ENCODE assay signal across 21 cellular contexts in the genomic region with DNA sequence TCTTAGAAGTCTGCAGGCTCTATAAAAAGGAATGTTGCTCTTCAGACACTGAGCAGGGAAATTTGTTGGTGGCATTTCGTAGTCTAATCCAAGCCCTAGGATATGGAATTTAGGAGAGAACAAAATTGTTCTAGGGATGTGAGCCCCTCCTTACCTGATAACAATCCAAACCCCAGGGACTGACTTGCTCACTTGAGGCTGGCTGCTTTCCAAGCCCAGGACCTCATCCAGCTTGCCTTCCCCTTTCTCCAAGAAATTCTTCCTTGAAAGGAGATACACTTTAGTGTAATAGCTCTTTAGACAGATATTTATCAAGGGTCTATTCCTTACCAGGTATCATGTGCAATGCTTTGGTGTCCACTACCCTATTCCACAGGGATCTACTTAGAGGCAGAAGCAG.
DNase-seq lines count a peak whose midpoint lies in the region; ATAC-seq, FAIRE-seq and TF ChIP-seq lines count a peak whose summit lies in the region.
"Had no signal": no experiment of that assay in that cellular context is flagged by ENCODE, and none has a peak within 500 bp of the region (broad histone marks: within the 10 kb centered on the region; RNA-seq: fewer than 3 reads in every experiment).

No MANE protein-coding gene starts in this region.

- H3K4me3 ChIP-seq in IMR-90 (ENCODE audit: insufficient read depth, low read depth, low read length) (no peak overlapping the region), testis (no peak overlapping the region)

- H4K8ac ChIP-seq in IMR-90 (ENCODE audit: low read depth in 2 of 2, low read length in 2 of 2), result no peak overlapping the region

- intact Hi-C loops in IMR-90 (cut with micrococcal nuclease) (no loop called here), testis (cut with DNase I; ENCODE audit: low total_unique reads) (no loop called here)

- DNase-seq in IMR-90 (no peak), NCI-H2171 treated with DMSO at 0.1 percent for 48 hours (lab: John Stamatoyannopoulos, UW) (peak; percentile 54), testis (peak; percentile 15), H54 (ENCODE audit: insufficient read length, low spot score) (no peak), amygdala (lab: John Stamatoyannopoulos, UW) (no peak)
- no peak for DNase-seq in activated CD4-positive, alpha-beta T cell treated with anti-CD3 and anti-CD28 coated beads for 1 hour
- DNase-seq: Calu3; CD4-positive, alpha-beta T cell; DMS153; DMS79 treated with DMSO at 0.1 percent for 48 hours; EL; HFFc6 had no signal

- H2AK9ac ChIP-seq in IMR-90 (replicated peaks; ENCODE audit: low read depth, low read length, poor library complexity), result no peak overlapping the region

- H2AFZ ChIP-seq in IMR-90 (replicated peaks; ENCODE audit: low read length, poor library complexity), result no peak overlapping the region

- no peaks in the 10 kb centered on the region for H3K27me3 ChIP-seq in IMR-90 (ENCODE audit: control insufficient read depth, insufficient read depth, low read length)
- H3K27me3 ChIP-seq in testis, result no peaks in the 10 kb centered on the region

- TF ChIP-seq POLR2A in IMR-90 (IDR thresholded peaks at IDR 0.05; ENCODE audit: low read depth, low read length) (no peak), testis (IDR thresholded peaks at IDR 0.05) (no peak), H54 (IDR thresholded peaks at IDR 0.05; ENCODE audit: low read depth, low read length) (no peak)

- H3K36me3 Mint-ChIP-seq in nephron (ENCODE audit: low read depth), result no peaks in the 10 kb centered on the region

- no peak overlapping the region for H3K4me3 Mint-ChIP-seq in nephron
- H3K4me3 Mint-ChIP-seq: B cell; CD4-positive, alpha-beta T cell had no signal

- CTCF ChIA-PET in IMR-90 (lab: Yijun Ruan, JAX), result no interaction called here

- in situ Hi-C loops in IMR-90 (cut with MboI; ENCODE audit: low sequenced_read_pairs), result no loop called here

- H3K9me3 ChIP-seq in IMR-90 (ENCODE audit: control insufficient read depth, insufficient read depth, low read length) (no peaks in the 10 kb centered on the region), testis (no peaks in the 10 kb centered on the region)

- no peak overlapping the region for H3K4ac ChIP-seq in IMR-90 (ENCODE audit: low read depth, low read length)

- H2BK20ac ChIP-seq in IMR-90 (ENCODE audit: low read depth, low read length), result no peak overlapping the region

- no peak overlapping the region for H3K9ac ChIP-seq in IMR-90 (ENCODE audit: low read depth, low read length)

- TF ChIP-seq CTCF in IMR-90 (conservative IDR thresholded peaks at IDR 0.05; ENCODE audit: low read depth, low read length) (no peak), nephron (IDR thresholded peaks at IDR 0.05; ENCODE audit: unreplicated experiment in 3 of 3) (no peak), testis (IDR thresholded peaks at IDR 0.05) (no peak)

- H4K5ac ChIP-seq in IMR-90 (ENCODE audit: low read depth, low read length), result no peak overlapping the region

- H3K36me3 ChIP-seq in IMR-90 (ENCODE audit: control insufficient read depth, insufficient read depth, low read length) (no peaks in the 10 kb centered on the region), testis (ENCODE audit: low read depth, missing control alignments) (no peaks in the 10 kb centered on the region)

- POLR2A ChIA-PET in IMR-90 (lab: Charles Lee; ENCODE audit: unreplicated experiment), result no interaction called here

- H4K91ac ChIP-seq in IMR-90 (ENCODE audit: insufficient read depth, low read depth, low read length), result no peak overlapping the region

- no peak overlapping the region for H2BK120ac ChIP-seq in IMR-90 (ENCODE audit: low read depth, low read length)

- no peaks in the 10 kb centered on the region for H4K20me1 ChIP-seq in IMR-90 (ENCODE audit: insufficient read depth, low read length)

- no peaks in the 10 kb centered on the region for H3K9me3 Mint-ChIP-seq in nephron
- H3K9me3 Mint-ChIP-seq: CD4-positive, alpha-beta T cell; HFFc6 had no signal

- peaks cover 5% of the 10 kb centered on the region for H3K9me1 ChIP-seq in IMR-90 (ENCODE audit: insufficient read depth, low read length)

- peaks cover 4% of the 10 kb centered on the region for H3K27me3 Mint-ChIP-seq in nephron (ENCODE audit: low read depth)

- H3K56ac ChIP-seq in IMR-90 (ENCODE audit: extremely low read depth, insufficient read depth, low read length), result no peak overlapping the region

- H3K27ac ChIP-seq in IMR-90 (ENCODE audit: insufficient read depth, low read length) (no peak overlapping the region), testis (peak overlapping the region in 1 of 2 donors; percentile 69)

- no peak for TF ChIP-seq RAD21 in IMR-90 (IDR thresholded peaks at IDR 0.05; ENCODE audit: low read length)

- H3K23ac ChIP-seq in IMR-90 (ENCODE audit: low read depth, low read length), result no peak overlapping the region

- BruUV-seq in IMR-90 (replicated peaks; lab: Mats Ljungman, UMichigan), result no TSS peak

- H2BK15ac ChIP-seq in IMR-90 (ENCODE audit: low read depth, low read length), result no peak overlapping the region

- peak overlapping the region; percentile 83 to 84 (median 83) for H3K27ac Mint-ChIP-seq in nephron
- H3K27ac Mint-ChIP-seq: B cell; CD4-positive, alpha-beta T cell had no signal

- no peak overlapping the region for H2BK5ac ChIP-seq in IMR-90 (ENCODE audit: low read depth, low read length, poor library complexity, severe bottlenecking)

- 0 out of 2 replicates have a peak overlapping the region, but pooled peaks have one; percentile 10 for H3K14ac ChIP-seq in IMR-90 (replicated peaks; ENCODE audit: low read depth, low read length)

- peaks cover 13% of the 10 kb centered on the region for H3K4me1 Mint-ChIP-seq in nephron
- H3K4me1 Mint-ChIP-seq: B cell had no signal

- FAIRE-seq in H54 (lab: Jason Lieb, UNC), result no peak
- FAIRE-seq: A204.1, G401.6, GM12891, H1, HepG2, HTR-8/SVneo had no signal

- H3K4me1 ChIP-seq in IMR-90 (ENCODE audit: control insufficient read depth, insufficient read depth, low read length), result peaks cover 6% of the 10 kb centered on the region; the same call in 1 of the 2 replicates
- peaks cover 7% of the 10 kb centered on the region for H3K4me1 ChIP-seq in testis

- dilution Hi-C loops in IMR-90 (cut with HindIII; ENCODE audit: low sequenced_read_pairs, unreplicated experiment), result no loop called here

- H3K79me1 ChIP-seq in IMR-90 (ENCODE audit: low read depth in 1 of 2, low read length in 2 of 2), result peaks cover 0 to 3% of the 10 kb centered on the region in 2 experiments; a peak in 2 of 4 replicates

- H3K4me2 ChIP-seq in IMR-90 (ENCODE audit: low read depth, low read length), result no peak overlapping the region

- no peak overlapping the region for H3K18ac ChIP-seq in IMR-90 (ENCODE audit: low read depth, low read length)

- ATAC-seq in IMR-90 (ENCODE audit: low read depth) (no peak), HG03442 (IDR thresholded peaks at IDR 0.05; ENCODE audit: unreplicated experiment) (no peak)
- ATAC-seq: HepG2 had no signal

- no CpG with 5 or more reads among the region's 1 CpG for WGBS in IMR-90 (ENCODE audit: extremely low coverage in 2 of 2, insufficient read length in 1 of 2), 2 experiments
- 65 to 67% methylated on average over 1 of the region's 1 CpG for WGBS in testis, 2 donors

- H2AK5ac ChIP-seq in IMR-90 (ENCODE audit: low read depth, low read length), result no peak overlapping the region

TF ChIP-seq in IMR-90, 13 proteins besides CTCF, POLR2A, EP300 and RAD21:
- TF ChIP-seq NFE2L2 (IDR thresholded peaks at IDR 0.05; ENCODE audit: low read depth, low read length) (no peak), FOS (IDR thresholded peaks at IDR 0.05; ENCODE audit: low read depth, low read length) (no peak), MAFK (IDR thresholded peaks at IDR 0.05; ENCODE audit: low read depth, low read length) (no peak)

Comparison
In these comparisons a context has a peak if more than half of its experiments do, and no peak if none do; other contexts are left out.
1. DNase-seq: peak in NCI-H2171 treated with DMSO at 0.1 percent for 48 hours (single experiment) and testis (single experiment); none in IMR-90 (single experiment), H54 (single experiment), activated CD4-positive, alpha-beta T cell treated with anti-CD3 and anti-CD28 coated beads for 1 hour (single experiment) and amygdala (0 of 56).